In genomic region chr6:133837801-133838349, GRCh38 we compare ENCODE assay signal across 8 cellular contexts. TPM values are rescaled to one million over a fixed set of nuclear protein-coding genes. Genes with fewer than 3 reads are reported as not detected.
A peak's percentile ranks its signal among the peaks of the same experiment; 100 is the strongest.
DNase-seq lines count a peak whose midpoint lies in the region; ATAC-seq, FAIRE-seq and TF ChIP-seq lines count a peak whose summit lies in the region.

No MANE protein-coding gene starts in this region.

- H3K79me2 ChIP-seq in Loucy (ENCODE audit: insufficient read depth, low read length): no peaks in the 10 kb centered on the region

- H3K4me3 ChIP-seq in Loucy (ENCODE audit: low read length, poor library complexity, severe bottlenecking) (no peak overlapping the region), bronchial epithelial cell (ENCODE audit: low read depth, low read length) (peak overlapping the region; percentile 46)

- no peak overlapping the region for H3K9ac ChIP-seq in Loucy (ENCODE audit: low read depth, low read length, poor library complexity, severe bottlenecking)

- no peaks in the 10 kb centered on the region for H3K9me3 ChIP-seq in Loucy (ENCODE audit: insufficient read depth, low read depth, low read length)

- in situ Hi-C loops in Caki2 (cut with HindIII; ENCODE audit: low pct_unique_long_range_greater_than_20kb, low sequenced_read_pairs): no loop called here

- no peaks in the 10 kb centered on the region for H3F3A ChIP-seq in Loucy (ENCODE audit: low read depth)

- H3K4me1 ChIP-seq in Loucy (ENCODE audit: insufficient read depth, low read length, poor library complexity, severe bottlenecking): no peaks in the 10 kb centered on the region

- no peaks in the 10 kb centered on the region for H4K20me1 ChIP-seq in Loucy (ENCODE audit: insufficient read depth, low read length, poor library complexity, severe bottlenecking)

- peak; percentile 92 for TF ChIP-seq CTCF in Loucy (conservative IDR thresholded peaks at IDR 0.05; ENCODE audit: low read length)
- TF ChIP-seq CTCF in VCaP (conservative IDR thresholded peaks at IDR 0.05): peak; percentile 88
- peak; percentile 90 for TF ChIP-seq CTCF in bronchial epithelial cell (IDR thresholded peaks at IDR 0.05; ENCODE audit: insufficient read depth, low read length, severe bottlenecking)

- no peak overlapping the region for H3K4me2 ChIP-seq in Loucy (ENCODE audit: low read depth, low read length, poor library complexity, severe bottlenecking)

- FAIRE-seq in bronchial epithelial cell (lab: Jason Lieb, UNC): no peak

- H3K27me3 ChIP-seq in Loucy (ENCODE audit: insufficient read depth, low read length, poor library complexity, severe bottlenecking) (peaks cover 9% of the 10 kb centered on the region), bronchial epithelial cell (ENCODE audit: control insufficient read depth, insufficient read depth, low read length) (no peaks in the 10 kb centered on the region)

- H3K36me3 ChIP-seq in Loucy (ENCODE audit: insufficient read depth, low read length) (no peaks in the 10 kb centered on the region), bronchial epithelial cell (ENCODE audit: control insufficient read depth, insufficient read depth, low read length) (no peaks in the 10 kb centered on the region)

- peak overlapping the region; percentile 38; the same call in 1 of the 2 replicates for H3K27ac ChIP-seq in VCaP

- H3K9me2 ChIP-seq in Loucy (replicated peaks; ENCODE audit: low read depth, low read length): no peaks in the 10 kb centered on the region

- no peak overlapping the region for H2AFZ ChIP-seq in Loucy (ENCODE audit: low read length)

- ATAC-seq in GM21576 (IDR thresholded peaks at IDR 0.05; ENCODE audit: unreplicated experiment): peak; percentile 64

- DNase-seq in Caki2 (ENCODE audit: low read depth): peak; percentile 68
- peak; percentile 55 for DNase-seq in bronchial epithelial cell (ENCODE audit: low read depth)
- DNase-seq in left kidney (ENCODE audit: low read depth, low spot score): peak; percentile 83
- DNase-seq in stimulated activated CD4-positive, alpha-beta T cell treated with anti-CD3 and anti-CD28 coated beads, TNF-alpha, amount 100 ng/mL, for 24 hours (ENCODE audit: low read depth in 3 of 3): peak; percentile 19 to 59 (median 28)
- DNase-seq in cerebellar nuclear complex (lab: John Stamatoyannopoulos, UW): no peak

RNA-seq across cellular contexts. Expression of gene TCF21, which starts 51.0 kb away (rescaled TPM):
- total RNA-seq in Caki2 (2014; rRNA removed; shearing (Covaris generic); ENCODE audit: low replicate concordance): not detected in 2 replicates
- total RNA-seq in bronchial epithelial cell: 0.26 TPM in 1 of 2 replicates, not detected in the other

Comparison
In these comparisons a context has a peak if more than half of its experiments do, and no peak if none do; other contexts are left out.
1. DNase-seq: peak in Caki2 (single experiment), bronchial epithelial cell (single experiment), left kidney (single experiment) and stimulated activated CD4-positive, alpha-beta T cell treated with anti-CD3 and anti-CD28 coated beads, TNF-alpha, amount 100 ng/mL, for 24 hours (3 of 3); none in cerebellar nuclear complex (0 of 2).
2. Peak in every context shown above with its lines, with median percentiles within 50 percentile points of each other: CTCF ChIP-seq.